Comparison of ENCODE assay signal across 1 cellular context in the genomic region with DNA sequence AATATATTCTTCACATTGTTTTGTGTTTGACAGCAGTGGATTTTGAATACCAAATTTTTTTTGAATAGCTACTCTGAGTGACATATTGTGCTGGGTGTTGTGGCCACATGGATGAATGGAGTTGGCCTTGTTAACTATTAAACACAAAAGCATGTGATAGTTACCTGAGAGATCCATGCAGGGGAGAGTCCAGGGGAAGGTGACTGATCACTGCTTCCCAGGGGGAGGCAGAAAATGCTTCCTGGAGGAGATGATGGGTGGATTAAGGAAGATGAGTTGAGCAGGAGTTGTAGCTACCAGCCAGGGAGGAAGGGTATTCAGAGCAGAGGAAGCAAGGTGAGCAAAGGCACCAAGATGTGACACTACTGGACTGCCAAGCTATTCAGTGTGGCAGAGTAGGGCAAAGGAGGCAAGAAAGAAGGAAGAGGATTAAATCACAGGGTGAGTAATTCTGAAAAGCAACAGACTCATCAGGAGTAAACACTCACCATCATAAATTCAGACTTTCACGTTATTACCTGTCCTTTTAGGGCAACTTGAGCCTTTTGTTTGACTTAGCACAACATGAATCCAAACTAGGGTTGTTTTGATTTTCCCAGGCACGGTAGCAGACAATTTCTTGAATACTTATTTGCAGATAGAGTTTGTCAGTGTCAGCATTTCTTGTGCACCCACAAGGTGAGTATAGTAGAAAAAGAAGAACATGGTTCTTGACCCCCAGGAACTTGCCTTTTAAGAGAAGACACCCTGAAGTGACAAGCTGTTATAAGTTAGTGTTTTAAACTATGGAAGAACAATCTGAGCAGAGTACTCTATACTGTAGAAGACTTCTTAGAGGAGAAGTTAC.
TF ChIP-seq lines count a peak whose summit lies in the region.

No MANE protein-coding gene starts in this region.

TF ChIP-seq in IMR-90, 13 proteins besides CTCF, POLR2A, EP300 and RAD21:
- TF ChIP-seq RFX5 (IDR thresholded peaks at IDR 0.05; ENCODE audit: low read depth, low read length) (no peak), MXI1 (IDR thresholded peaks at IDR 0.05; ENCODE audit: borderline replicate concordance, low read depth, low read length) (no peak), MAFK (IDR thresholded peaks at IDR 0.05; ENCODE audit: low read depth, low read length) (peak; percentile 63), SMC3 (IDR thresholded peaks at IDR 0.05; ENCODE audit: low read depth, low read length) (no peak), FOS (IDR thresholded peaks at IDR 0.05; ENCODE audit: low read depth, low read length) (no peak)
